ENCODE assay signal across 8 cellular contexts in genomic region chr11:67265633-67266423, GRCh38. TPM values are rescaled to one million over a fixed set of nuclear protein-coding genes. Genes with fewer than 3 reads are reported as not detected.
DNase-seq lines count a peak whose midpoint lies in the region; ATAC-seq and TF ChIP-seq lines count a peak whose summit lies in the region.

No MANE protein-coding gene starts in this region.

- WGBS in adrenal gland, 4 donors: 12 to 38% (median 23%) methylated on average over 6 to 47 of the region's 47 CpGs
- 13% methylated on average over 47 of the region's 47 CpGs for WGBS in right cardiac atrium

- H3K4me3 ChIP-seq in AG04449 (ENCODE audit: low read depth, low read length): peak overlapping the region; percentile 53
- peak overlapping the region in 1 of 4 donors; percentile 24 for H3K4me3 ChIP-seq in adrenal gland
- H3K4me3 ChIP-seq in right cardiac atrium (ENCODE audit: low read length): peak overlapping the region; percentile 93

- no peak for TF ChIP-seq POLR2A in adrenal gland (IDR thresholded peaks at IDR 0.05)

- peaks cover 25 to 64% of the 10 kb centered on the region in 2 donors for H3K4me1 ChIP-seq in adrenal gland (replicated peaks in 1 of 2)
- H3K4me1 ChIP-seq in right cardiac atrium (ENCODE audit: control insufficient read depth, insufficient read depth, low read length): peaks cover 10% of the 10 kb centered on the region

- H3K36me3 ChIP-seq in adrenal gland (replicated peaks in 1 of 2): peaks cover 0 to 7% of the 10 kb centered on the region in 2 donors

- H3K9me3 ChIP-seq in adrenal gland (replicated peaks in 1 of 3) (no peaks in the 10 kb centered on the region), right cardiac atrium (ENCODE audit: control insufficient read depth, low read length) (no peaks in the 10 kb centered on the region)

- TF ChIP-seq CTCF in AG04449 (IDR thresholded peaks at IDR 0.05; ENCODE audit: insufficient read depth, low read length, missing control alignments) (peak; percentile 73), adrenal gland (IDR thresholded peaks at IDR 0.05) (peak in 5 of 6 experiments; percentile 53 to 94 (median 70))

- CTCF ChIA-PET in AG04449 (lab: Yijun Ruan, JAX): interaction anchor here (0.9 to 11.9 kb wide), 17 partner anchors 8 to 121 kb away, joined by 3 to 295 read pairs (median 11); partner anchors contain the start of genes ANKRD13D and POLD4

- ATAC-seq in GM18511 (IDR thresholded peaks at IDR 0.05; ENCODE audit: unreplicated experiment): peak; percentile 39
- peak; percentile 64 to 65 for ATAC-seq in right cardiac atrium
- ATAC-seq in GM18873 (IDR thresholded peaks at IDR 0.05; ENCODE audit: low FRiP score, unreplicated experiment): no peak

- H3K27me3 ChIP-seq in adrenal gland (no peaks in the 10 kb centered on the region), right cardiac atrium (ENCODE audit: control insufficient read depth, insufficient read depth) (no peaks in the 10 kb centered on the region)

- intact Hi-C loops in adrenal gland (cut with DNase I) (loop anchor here (2.0 to 5.0 kb wide), 2 partner anchors 36 to 51 kb away; partner anchors contain the start of gene SSH3 (in 1 of the 2)), right cardiac atrium (cut with DNase I) (loop anchor here (2.0 to 5.0 kb wide), 2 partner anchors 51 kb away; no protein-coding TSS in a partner anchor)

- H3K27ac ChIP-seq in adrenal gland (peak overlapping the region in 4 of 5 donors; percentile 2 to 89 (median 47)), right cardiac atrium (ENCODE audit: low read length) (peak overlapping the region; percentile 46)

- DNase-seq in AG04449 (ENCODE audit: low read depth, low spot score): no peak
- peak; percentile 100 for DNase-seq in HuH-7 (ENCODE audit: low spot score)
- peak; percentile 54 for DNase-seq in SW480 (ENCODE audit: low spot score)
- peak; percentile 56 to 85 (median 79) for DNase-seq in adrenal gland
- peak; percentile 82 to 93 (median 92) for DNase-seq in right cardiac atrium
- DNase-seq in retina: peak; percentile 84

- POLR2A ChIA-PET in AG04449 (lab: Yijun Ruan, JAX): no interaction called here

RNA-seq across cellular contexts. Expression of gene GRK2, which starts 0.4 kb away (rescaled TPM):
- 10 to 100 TPM; 43.4 to 73.7 (median 59.6) TPM for total RNA-seq in adrenal gland
- polyA plus RNA-seq in adrenal gland: 100 to 1,000 TPM in 1 of 3 donors, 10 to 100 TPM in 2; 26.4 to 159 (median 71.3) TPM
- total RNA-seq in right cardiac atrium: 10 to 100 TPM; 50.4 to 56.5 (median 52.5) TPM
- 56.6 TPM for polyA plus RNA-seq in right cardiac atrium

RNA-seq across cellular contexts. Expression of gene ANKRD13D, which starts 23.3 kb away (rescaled TPM):
- total RNA-seq in adrenal gland (10 to 100 TPM in 7 of 8 donors, 1 to 10 TPM in 1; 9.2 to 52.9 (median 40.4) TPM), right cardiac atrium (10 to 100 TPM; 20.0 to 25.3 (median 22.8) TPM)
- polyA plus RNA-seq in adrenal gland (100 to 1,000 TPM in 1 of 3 donors, 10 to 100 TPM in 1, 1 to 10 TPM in 1; 8.7 to 205 (median 99.8) TPM), right cardiac atrium (18.0 TPM)

RNA-seq across cellular contexts. Expression of gene SSH3, which starts 37.5 kb away (rescaled TPM):
- 10 to 100 TPM; 10.8 to 31.2 (median 25.7) TPM for total RNA-seq in adrenal gland
- polyA plus RNA-seq in adrenal gland: 10 to 100 TPM in 2 of 3 donors, 1 to 10 TPM in 1; 4.2 to 35.2 (median 21.8) TPM
- 10 to 100 TPM; 23.9 to 25.9 (median 25.1) TPM for total RNA-seq in right cardiac atrium
- polyA plus RNA-seq in right cardiac atrium: 14.9 TPM
